Comparison of ENCODE assay signal across 15 cellular contexts in the genomic region with DNA sequence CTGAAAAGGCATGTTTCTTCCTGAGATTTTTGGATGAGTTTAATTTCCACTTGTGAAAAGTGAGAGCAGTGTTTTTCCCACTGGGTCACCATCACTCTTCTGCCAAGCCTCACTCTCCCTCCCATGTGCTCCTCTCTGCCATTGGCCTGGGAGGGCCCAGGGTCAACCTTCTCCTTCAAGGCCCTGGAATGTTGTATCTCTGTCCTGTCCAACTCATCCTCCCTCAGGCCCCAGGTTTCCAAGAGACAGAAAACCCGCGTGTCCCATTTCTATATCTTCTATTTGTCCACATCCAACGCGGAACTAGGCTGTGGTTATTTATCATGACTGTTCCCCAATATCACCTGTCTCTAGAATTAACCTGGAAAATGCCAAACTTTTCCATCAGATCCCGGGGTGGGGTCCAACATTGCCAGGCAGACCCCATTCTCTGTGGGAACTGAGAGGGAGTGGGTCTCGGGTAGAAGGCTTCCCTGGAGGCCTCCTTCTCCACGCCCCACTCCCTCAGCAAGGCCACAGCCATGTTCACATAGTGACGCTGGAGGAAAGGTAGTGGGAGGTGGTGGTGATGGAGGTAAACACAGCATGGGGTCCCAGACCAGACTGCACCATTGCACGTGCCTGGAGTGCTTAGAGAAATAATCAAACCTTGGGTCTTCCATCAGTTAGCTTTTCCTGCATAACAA.
"Had no signal": no experiment of that assay in that cellular context is flagged by ENCODE, and none has a peak within 500 bp of the region (broad histone marks: within the 10 kb centered on the region; RNA-seq: fewer than 3 reads in every experiment).

No MANE protein-coding gene starts in this region.

- H3K4me1 ChIP-seq: pancreas had no signal

- H3K36me3 Mint-ChIP-seq: activated naive CD4-positive, alpha-beta T cell treated with anti-CD3 and anti-CD28 coated beads, Interleukin-2, amount 50 U/mL, for 24 hours; memory B cell; stimulated activated memory B cell treated with anti-CD40 and anti-IgM and Interleukin-4, amounts not matched to agents 10 μg/mL and 1 μg/mL and 100 μg/mL, for 72 hours had no signal

- ATAC-seq: activated CD4-positive, CD25-positive, alpha-beta regulatory T cell treated with anti-CD3 and anti-CD28 coated beads, Interleukin-2, amount 50 U/mL, for 24 hours; stimulated activated memory B cell treated with anti-CD40 and anti-IgM and Interleukin-4, amounts not matched to agents 10 μg/mL and 1 μg/mL and 100 μg/mL, for 72 hours had no signal

- H3K4me3 ChIP-seq: pancreas had no signal

- H3K36me3 ChIP-seq: brain microvascular endothelial cell, pancreas had no signal

- H3K4me1 Mint-ChIP-seq: activated naive CD4-positive, alpha-beta T cell treated with anti-CD3 and anti-CD28 coated beads, Interleukin-2, amount 50 U/mL, for 24 hours; memory B cell; stimulated activated memory B cell treated with anti-CD40 and anti-IgM and Interleukin-4, amounts not matched to agents 10 μg/mL and 1 μg/mL and 100 μg/mL, for 72 hours had no signal

- DNase-seq: activated CD4-positive, alpha-beta T cell treated with anti-CD3 and anti-CD28 coated beads, Interleukin-2, amount 50 U/mL, for 4 hours; activated T-cell treated with anti-CD3 and anti-CD28 coated beads, Interleukin-2, amount 50 U/mL, for 1 hour; amniotic stem cell; brain microvascular endothelial cell; dermis blood vessel endothelial cell; endodermal cell; erythroblast; glutamatergic neuron; pancreas; retina had no signal

- H3K27ac Mint-ChIP-seq: activated naive CD4-positive, alpha-beta T cell treated with anti-CD3 and anti-CD28 coated beads, Interleukin-2, amount 50 U/mL, for 24 hours; endodermal cell; memory B cell; stimulated activated memory B cell treated with anti-CD40 and anti-IgM and Interleukin-4, amounts not matched to agents 10 μg/mL and 1 μg/mL and 100 μg/mL, for 72 hours had no signal

- H3K27me3 ChIP-seq: brain microvascular endothelial cell, pancreas had no signal

- H3K27ac ChIP-seq: brain microvascular endothelial cell, pancreas had no signal

- H3K27me3 Mint-ChIP-seq: stimulated activated memory B cell treated with anti-CD40 and anti-IgM and Interleukin-4, amounts not matched to agents 10 μg/mL and 1 μg/mL and 100 μg/mL, for 72 hours had no signal

- H3K4me3 Mint-ChIP-seq: activated naive CD4-positive, alpha-beta T cell treated with anti-CD3 and anti-CD28 coated beads, Interleukin-2, amount 50 U/mL, for 24 hours; endodermal cell; memory B cell; stimulated activated memory B cell treated with anti-CD40 and anti-IgM and Interleukin-4, amounts not matched to agents 10 μg/mL and 1 μg/mL and 100 μg/mL, for 72 hours had no signal

- H3K9me3 Mint-ChIP-seq: activated naive CD4-positive, alpha-beta T cell treated with anti-CD3 and anti-CD28 coated beads, Interleukin-2, amount 50 U/mL, for 24 hours; endodermal cell; memory B cell; stimulated activated memory B cell treated with anti-CD40 and anti-IgM and Interleukin-4, amounts not matched to agents 10 μg/mL and 1 μg/mL and 100 μg/mL, for 72 hours had no signal

- FAIRE-seq: pancreas, urothelium cell line had no signal

- H3K9me3 ChIP-seq: pancreas had no signal
